30 cellular contexts compared by ENCODE assay signal in the genomic region with DNA sequence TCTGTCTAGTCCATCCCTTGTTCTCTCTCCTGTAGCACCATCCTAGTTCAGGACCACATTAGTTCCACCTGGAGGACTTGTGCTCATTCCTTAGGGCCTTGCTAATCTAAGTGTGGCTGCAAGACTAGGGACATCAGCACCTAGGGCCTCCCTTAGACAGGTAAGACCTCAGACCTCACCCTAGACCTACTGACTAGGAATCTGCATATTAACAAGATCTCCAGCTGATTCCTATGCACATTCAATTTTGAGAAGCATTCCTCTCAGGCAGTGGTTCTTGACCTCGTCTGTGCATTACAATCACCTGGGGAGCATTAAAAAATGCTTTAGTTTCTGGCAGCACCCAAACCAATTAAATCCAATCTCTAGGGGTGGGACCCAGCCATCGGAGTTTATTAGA.
"Had no signal": no experiment of that assay in that cellular context is flagged by ENCODE, and none has a peak within 500 bp of the region (broad histone marks: within the 10 kb centered on the region; RNA-seq: fewer than 3 reads in every experiment).

No MANE protein-coding gene starts in this region.

- H3K27ac ChIP-seq: adrenal gland, body of pancreas, epithelial cell of prostate, WERI-Rb-1 had no signal

- H3K4me1 ChIP-seq: adrenal gland had no signal

- H3K36me3 ChIP-seq: adrenal gland, WERI-Rb-1 had no signal

- H3K9me3 ChIP-seq: adrenal gland, body of pancreas had no signal

- H3K27me3 ChIP-seq: body of pancreas had no signal

- FAIRE-seq: colon, endometrium, endothelial cell of umbilical vein, frontal cortex had no signal

- DNase-seq: activated CD4-positive, alpha-beta memory T cell treated with anti-CD3 and anti-CD28 coated beads for 36 hours; activated CD4-positive, alpha-beta T cell treated with anti-CD3 and anti-CD28 coated beads for 36 hours; activated CD4-positive, alpha-beta T cell treated with anti-CD3 and anti-CD28 coated beads, Interleukin-2, amount 10 ng/mL, durations not matched to agents 24 days and 14 days; activated CD4-positive, CD25-positive, alpha-beta regulatory T cell; activated CD4-positive, CD25-positive, alpha-beta regulatory T cell treated with anti-CD3 and anti-CD28 coated beads, Interleukin-2, amount 50 U/mL, for 72 hours; activated CD8-positive, alpha-beta memory T cell treated with anti-CD3 and anti-CD28 coated beads, Interleukin-2, amount 10 ng/mL, durations not matched to agents 7 days and 5 days; activated CD8-positive, alpha-beta memory T cell treated with anti-CD3 and anti-CD28 coated beads, Interleukin-2, amount 50 U/mL, for 4 hours; activated CD8-positive, alpha-beta T cell treated with anti-CD3 and anti-CD28 coated beads, Interleukin-2, amount 10 ng/mL, durations not matched to agents 7 days and 5 days; activated effector memory CD4-positive, alpha-beta T cell treated with anti-CD3 and anti-CD28 coated beads, Interleukin-2, amount 50 U/mL, for 16 hours; activated naive CD4-positive, alpha-beta T cell treated with anti-CD3 and anti-CD28 coated beads for 36 hours; activated naive CD8-positive, alpha-beta T cell treated with anti-CD3 and anti-CD28 coated beads for 36 hours; activated naive CD8-positive, alpha-beta T cell treated with anti-CD3 and anti-CD28 coated beads, Interleukin-2, amount 50 U/mL, for 24 hours; activated T-cell treated with anti-CD3 and anti-CD28 coated beads, Interleukin-2, amount 50 U/mL, for 1 hour; activated T-cell treated with anti-CD3 and anti-CD28 coated beads, Interleukin-2, amount 50 U/mL, for 48 hours; adrenal gland; amygdala; aorta; body of pancreas; caudate nucleus; effector CD8-positive, alpha-beta T cell; foreskin fibroblast; head of caudate nucleus; T-helper 17 cell; T1000; WERI-Rb-1 had no signal

- H3K4me3 ChIP-seq: adrenal gland, body of pancreas had no signal
